In the genomic region with DNA sequence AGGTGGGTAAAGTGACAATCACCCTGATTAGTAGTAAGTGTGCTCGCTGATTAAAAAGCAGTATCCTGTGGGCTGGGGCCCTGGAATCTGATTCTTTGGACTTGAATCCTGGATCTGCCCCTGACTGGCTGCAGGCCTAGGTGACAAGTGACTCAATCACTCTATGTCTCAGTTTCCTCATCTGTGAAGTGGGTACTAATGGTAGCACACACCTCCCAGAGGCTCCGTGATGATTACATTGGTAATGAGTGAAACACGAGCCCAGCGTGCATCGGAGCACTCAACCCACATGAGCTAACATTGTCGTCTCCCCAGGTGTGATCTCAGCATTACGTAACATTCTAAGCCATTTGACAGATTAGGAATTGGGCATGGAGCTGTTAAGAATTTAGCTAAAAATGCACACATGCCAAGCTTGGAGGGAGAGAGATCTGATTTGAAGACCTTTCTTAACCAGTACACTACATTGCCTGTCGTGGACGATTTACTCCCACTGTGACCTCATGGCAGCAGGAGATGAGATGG, we compare ENCODE assay signal across 18 cellular contexts. TPM values are rescaled to one million over a fixed set of nuclear protein-coding genes. Genes with fewer than 3 reads are reported as not detected.
DNase-seq lines count a peak whose midpoint lies in the region; ATAC-seq and TF ChIP-seq lines count a peak whose summit lies in the region.
"Had no signal": no experiment of that assay in that cellular context is flagged by ENCODE, and none has a peak within 500 bp of the region (broad histone marks: within the 10 kb centered on the region; RNA-seq: fewer than 3 reads in every experiment).

No MANE protein-coding gene starts in this region.

- H3K27ac Mint-ChIP-seq in mesothelial cell of epicardium = peak overlapping the region; percentile 93
- H3K27ac Mint-ChIP-seq: CD4-positive, alpha-beta T cell; immature natural killer cell; WTC11 had no signal

- no peaks in the 10 kb centered on the region for H3K27me3 ChIP-seq in SJSA1 (replicated peaks)
- H3K27me3 ChIP-seq: breast epithelium, pancreas had no signal

- TF ChIP-seq CTCF in mesothelial cell of epicardium (IDR thresholded peaks at IDR 0.05; ENCODE audit: unreplicated experiment) = no peak
- TF ChIP-seq CTCF in coronary artery (IDR thresholded peaks at IDR 0.05) = no peak

- DNase-seq in NCI-H2196 (lab: John Stamatoyannopoulos, UW; ENCODE audit: unreplicated experiment) (peak; percentile 46), NCI-H2196 treated with DMSO at 0.1 percent for 48 hours (lab: John Stamatoyannopoulos, UW; ENCODE audit: unreplicated experiment) (no peak), SJSA1 (ENCODE audit: low read depth in 1 of 2, low spot score in 2 of 2) (no peak), mesothelial cell of epicardium (ENCODE audit: low spot score in 2 of 2, unreplicated experiment in 2 of 2) (no peak), coronary artery (ENCODE audit: low spot score) (no peak), NCI-H1417 (lab: John Stamatoyannopoulos, UW) (no peak)
- DNase-seq: activated naive CD4-positive, alpha-beta T cell treated with anti-CD3 and anti-CD28 coated beads, Interleukin-2, amount 50 U/mL, for 16 hours; CD4-positive, alpha-beta T cell; immature natural killer cell; mesendoderm; NCI-H345; OCI-M1; pancreas had no signal

- no peak overlapping the region for H3K4me3 Mint-ChIP-seq in mesothelial cell of epicardium
- H3K4me3 Mint-ChIP-seq: CD4-positive, alpha-beta T cell; immature natural killer cell; WTC11 had no signal

- peak overlapping the region; percentile 34 for H3K27ac ChIP-seq in SJSA1
- peak overlapping the region; percentile 73 for H3K27ac ChIP-seq in temporal lobe (ENCODE audit: low read depth, low read length)
- peak overlapping the region in 1 of 2 donors; percentile 65 for H3K27ac ChIP-seq in coronary artery
- H3K27ac ChIP-seq: pancreas had no signal

- H3K4me1 Mint-ChIP-seq in mesothelial cell of epicardium = peaks cover 61% of the 10 kb centered on the region

- H3K4me1 ChIP-seq in SJSA1 (replicated peaks) = peaks cover 55% of the 10 kb centered on the region
- H3K4me1 ChIP-seq: breast epithelium had no signal

- H3K36me3 ChIP-seq in SJSA1 = peaks cover 34% of the 10 kb centered on the region
- H3K36me3 ChIP-seq: breast epithelium, pancreas, thoracic aorta had no signal

- no peaks in the 10 kb centered on the region for H3K9me3 ChIP-seq in SJSA1 (replicated peaks)
- H3K9me3 ChIP-seq: breast epithelium, pancreas, thoracic aorta had no signal

- no peaks in the 10 kb centered on the region for H3K27me3 Mint-ChIP-seq in mesothelial cell of epicardium (ENCODE audit: low read depth)

- H3K9me3 Mint-ChIP-seq in mesothelial cell of epicardium = no peaks in the 10 kb centered on the region
- H3K9me3 Mint-ChIP-seq: CD4-positive, alpha-beta T cell had no signal

- H3K4me3 ChIP-seq in SJSA1 (no peak overlapping the region), coronary artery (no peak overlapping the region)
- H3K4me3 ChIP-seq: breast epithelium, pancreas, thoracic aorta had no signal

- no peak for ATAC-seq in GM19023 (IDR thresholded peaks at IDR 0.05; ENCODE audit: unreplicated experiment)
- ATAC-seq: pancreas had no signal

- no peaks in the 10 kb centered on the region for H3K36me3 Mint-ChIP-seq in mesothelial cell of epicardium
- H3K36me3 Mint-ChIP-seq: immature natural killer cell, WTC11 had no signal

RNA-seq across cellular contexts. Expression of gene MGLL, which starts 32.2 kb away (rescaled TPM):
- 31.9 and 47.7 TPM in 2 replicates for total RNA-seq in SJSA1 (2014; rRNA removed; shearing (Covaris generic))
- total RNA-seq in mesothelial cell of epicardium = 2.0 to 2.5 TPM (median 2.4 TPM) in 3 replicates
- total RNA-seq in temporal lobe = 35.7 TPM
